In genomic region chr10:22927163-22927562, GRCh38 we compare ENCODE assay signal across 1 cellular context.
TF ChIP-seq lines count a peak whose summit lies in the region.

No MANE protein-coding gene starts in this region.

TF ChIP-seq in H1, 55 proteins besides CTCF, POLR2A, EP300 and RAD21:
- TF ChIP-seq SIN3A (conservative IDR thresholded peaks at IDR 0.05 in 1 of 2, IDR thresholded peaks at IDR 0.05 in 1 of 2; ENCODE audit: low read depth in 1 of 2, low read length in 2 of 2) (no peak), YY1 (IDR thresholded peaks at IDR 0.05; ENCODE audit: low read depth, low read length) (0 out of 2 replicates have a peak, but pooled peaks have one; percentile 13)
